Comparison of ENCODE assay signal across 7 cellular contexts in the genomic region with DNA sequence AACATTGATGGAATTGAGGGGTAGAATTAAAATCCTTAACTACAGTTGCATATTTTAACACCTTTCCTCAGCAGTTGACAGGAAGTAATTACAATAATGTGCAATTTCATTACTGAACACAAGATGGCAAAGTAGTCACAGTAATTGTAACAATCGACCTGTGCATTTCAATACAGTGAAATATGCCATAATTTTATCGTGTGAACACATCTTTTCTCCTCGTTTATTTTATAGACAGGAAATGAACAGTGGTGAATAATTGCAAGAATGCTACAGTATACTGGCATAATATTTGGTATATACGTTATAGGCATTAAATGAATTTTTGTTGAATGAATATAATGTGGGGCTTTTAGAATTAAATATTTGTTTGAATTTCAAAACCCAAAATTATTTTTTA. TPM values are rescaled to one million over a fixed set of nuclear protein-coding genes. Genes with fewer than 3 reads are reported as not detected.
A peak's percentile ranks its signal among the peaks of the same experiment; 100 is the strongest.
DNase-seq lines count a peak whose midpoint lies in the region; ATAC-seq, FAIRE-seq and TF ChIP-seq lines count a peak whose summit lies in the region.

No MANE protein-coding gene starts in this region.

- H3K27ac ChIP-seq in HepG2 (ENCODE audit: extremely low read length, insufficient read depth, low read length) = no peak overlapping the region

- no peaks in the 10 kb centered on the region for H3K27me3 ChIP-seq in HepG2 (ENCODE audit: control insufficient read depth in 1 of 2, insufficient read depth in 2 of 2, low read length in 2 of 2)

- no TSS peak for BruUV-seq in HepG2 (replicated peaks; lab: Mats Ljungman, UMichigan)

- peaks cover 4% of the 10 kb centered on the region; the same call in 1 of the 2 replicates for H4K20me1 ChIP-seq in HepG2 (ENCODE audit: insufficient read depth, low read length)

- 25% methylated on average over 4 of the region's 4 CpGs for WGBS in HepG2 (ENCODE audit: low lambda C conversion rate)

- TF ChIP-seq RAD21 in HepG2 (CRISPR knock-in tag; IDR thresholded peaks at IDR 0.05) = peak; percentile 64

- no peak overlapping the region for H2AFZ ChIP-seq in HepG2 (ENCODE audit: low read length)

- H3K36me3 ChIP-seq in HepG2 (replicated peaks in 1 of 2; ENCODE audit: control insufficient read depth in 1 of 2, insufficient read depth in 2 of 2, low read length in 2 of 2) = no peaks in the 10 kb centered on the region

- peak; percentile 45 for DNase-seq in GM20000 (ENCODE audit: low spot score)
- peak; percentile 41 for DNase-seq in NCI-H460 (ENCODE audit: extremely low read depth, low read depth)
- DNase-seq in T47D (ENCODE audit: low read depth in 1 of 2, low spot score in 1 of 2) = peak; percentile 26 to 59
- peak; percentile 27 for DNase-seq in HepG2 (ENCODE audit: low spot score)
- DNase-seq in cortex of kidney (lab: John Stamatoyannopoulos, UW) = no peak

- no peak overlapping the region for H3K4me3 ChIP-seq in HepG2 (replicated peaks in 1 of 3; ENCODE audit: insufficient read depth in 1 of 3, low read depth in 2 of 3, low read length in 3 of 3)

- no peaks in the 10 kb centered on the region for H3K9me3 ChIP-seq in HepG2 (ENCODE audit: low read length)

- intact Hi-C loops in HepG2 (cut with micrococcal nuclease; ENCODE audit: unreplicated experiment) = loop anchor here (1.0 to 10.0 kb wide), 5 partner anchors 170 to 1440 kb away; no protein-coding TSS in a partner anchor

- no peak overlapping the region for H3K4me2 ChIP-seq in HepG2 (ENCODE audit: low read depth, low read length)

- TF ChIP-seq CTCF in GM20000 (IDR thresholded peaks at IDR 0.05; ENCODE audit: extremely low read depth, missing control alignments) (peak; percentile 48), HepG2 (CRISPR knock-in tag; IDR thresholded peaks at IDR 0.05) (peak; percentile 82)

- peaks cover 1% of the 10 kb centered on the region for H3K79me2 ChIP-seq in HepG2 (ENCODE audit: insufficient read depth, low read length)

- in situ Hi-C loops in T47D (cut with HindIII; ENCODE audit: low pct_unique_long_range_greater_than_20kb, low sequenced_read_pairs) = no loop called here
- in situ Hi-C loops in HepG2 (cut with HindIII; ENCODE audit: extremely low pct_ligation_motif_present, low pct_unique_long_range_greater_than_20kb) = no loop called here

- H3K9ac ChIP-seq in HepG2 (ENCODE audit: insufficient read depth, low read depth, low read length) = no peak overlapping the region

- FAIRE-seq in G401.6 (lab: Jason Lieb, UNC) (peak; percentile 86), HepG2 (lab: Jason Lieb, UNC) (peak; percentile 83)

- TF ChIP-seq EP300 in HepG2 (IDR thresholded peaks at IDR 0.05; ENCODE audit: low read depth in 2 of 2, low read length in 2 of 2) (no peak), HepG2 (CRISPR knock-in tag; IDR thresholded peaks at IDR 0.05; ENCODE audit: borderline replicate concordance) (no peak)

- CTCF ChIA-PET in HepG2 (lab: Yijun Ruan, JAX; ENCODE audit: low intra/inter-chr PET ratio, low total read pairs) = interaction anchor here (1.3 to 2.9 kb wide), 4 partner anchors 336 to 1083 kb away, joined by 4 to 30 read pairs (median 8); a partner anchor contains a TSS

- POLR2A ChIA-PET in HepG2 (lab: Yijun Ruan, JAX) = no interaction called here

- H3K4me1 ChIP-seq in HepG2 (ENCODE audit: insufficient read depth, low read length) = peaks cover 4% of the 10 kb centered on the region

- TF ChIP-seq POLR2A in HepG2 (IDR thresholded peaks at IDR 0.05; ENCODE audit: insufficient read depth in 1 of 2, low read depth in 2 of 2, low read length in 2 of 2) = no peak

- ATAC-seq in HG03460 (IDR thresholded peaks at IDR 0.05; ENCODE audit: unreplicated experiment) (peak; percentile 86), HepG2 (peak; percentile 55; the same call in 2 of the 3 replicates)

TF ChIP-seq in HepG2, 621 proteins besides CTCF, POLR2A, EP300 and RAD21 (continues in another document):
- TF ChIP-seq, protein P1, sequence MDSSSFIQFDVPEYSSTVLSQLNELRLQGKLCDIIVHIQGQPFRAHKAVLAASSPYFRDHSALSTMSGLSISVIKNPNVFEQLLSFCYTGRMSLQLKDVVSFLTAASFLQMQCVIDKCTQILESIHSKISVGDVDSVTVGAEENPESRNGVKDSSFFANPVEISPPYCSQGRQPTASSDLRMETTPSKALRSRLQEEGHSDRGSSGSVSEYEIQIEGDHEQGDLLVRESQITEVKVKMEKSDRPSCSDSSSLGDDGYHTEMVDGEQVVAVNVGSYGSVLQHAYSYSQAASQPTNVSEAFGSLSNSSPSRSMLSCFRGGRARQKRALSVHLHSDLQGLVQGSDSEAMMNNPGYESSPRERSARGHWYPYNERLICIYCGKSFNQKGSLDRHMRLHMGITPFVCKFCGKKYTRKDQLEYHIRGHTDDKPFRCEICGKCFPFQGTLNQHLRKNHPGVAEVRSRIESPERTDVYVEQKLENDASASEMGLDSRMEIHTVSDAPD (CRISPR knock-in tag; IDR thresholded peaks at IDR 0.05) = no peak
- TF ChIP-seq ZNF350 (CRISPR knock-in tag; IDR thresholded peaks at IDR 0.05; ENCODE audit: borderline replicate concordance, low read depth) (no peak), ZNF589 (CRISPR knock-in tag; conservative IDR thresholded peaks at IDR 0.05) (no peak), MLLT10 (CRISPR knock-in tag; IDR thresholded peaks at IDR 0.05) (no peak), SOX5 (CRISPR knock-in tag; IDR thresholded peaks at IDR 0.05; ENCODE audit: borderline replicate concordance) (no peak), XBP1 (CRISPR knock-in tag; IDR thresholded peaks at IDR 0.05) (no peak), PHF21A (CRISPR knock-in tag; IDR thresholded peaks at IDR 0.05) (no peak), REXO4 (CRISPR knock-in tag; IDR thresholded peaks at IDR 0.05; ENCODE audit: borderline replicate concordance) (no peak), STAG1 (CRISPR knock-in tag; IDR thresholded peaks at IDR 0.05) (peak; percentile 94)

RNA-seq across cellular contexts. Expression of a gene that starts 25.0 kb away (rescaled TPM):
- total RNA-seq in NCI-H460 (2014; rRNA removed; shearing (Covaris generic)) = 19.3 and 23.9 TPM in 2 replicates
- polyA plus RNA-seq in NCI-H460 (2014; cell fraction: nucleus; rRNA removed) = 7.1 and 27.8 TPM in 2 replicates
- 26.1 and 37.7 TPM in 2 replicates for total RNA-seq in HepG2 (2016; rRNA removed; fragmentation: Illumina TruSeq; extraction: Trizol)
- total RNA-seq in HepG2 (2016; cell fraction: cytosol; rRNA removed; fragmentation: Illumina TruSeq; extraction: Trizol; ENCODE audit: low read depth) = 11.7 and 12.3 TPM in 2 replicates
- total RNA-seq in HepG2 (2016; cell fraction: insoluble cytoplasmic fraction; rRNA removed; fragmentation: Illumina TruSeq; extraction: Trizol) = 24.4 and 42.6 TPM in 2 replicates
- total RNA-seq in HepG2 (2016; cell fraction: membrane; rRNA removed; fragmentation: Illumina TruSeq; extraction: Trizol) = 39.7 and 40.4 TPM in 2 replicates
- 15.5 and 17.1 TPM in 2 replicates for total RNA-seq in HepG2 (2016; cell fraction: nucleus; rRNA removed; fragmentation: Illumina TruSeq; extraction: Trizol)
- polyA plus RNA-seq in HepG2 (2011; rRNA removed) = 2.8 and 5.3 TPM in 2 replicates
- polyA plus RNA-seq in HepG2 (2011; cell fraction: cytosol; rRNA removed) = 1.2 and 1.7 TPM in 2 replicates
- 0.66 and 0.99 TPM in 2 replicates for polyA plus RNA-seq in HepG2 (2011; cell fraction: nucleus; rRNA removed)
- polyA plus RNA-seq in HepG2 (2012) = 5.0 and 5.5 TPM in 2 replicates
- polyA plus RNA-seq in HepG2 (2016; cell fraction: cytosol; fragmentation: Illumina TruSeq; extraction: Trizol; ENCODE audit: low read depth) = 15.2 and 17.6 TPM in 2 replicates
- polyA plus RNA-seq in HepG2 (2016; cell fraction: insoluble cytoplasmic fraction; fragmentation: Illumina TruSeq; extraction: Trizol; ENCODE audit: low read depth) = 27.8 and 32.3 TPM in 2 replicates
- 24.9 and 25.9 TPM in 2 replicates for polyA plus RNA-seq in HepG2 (2016; cell fraction: membrane; fragmentation: Illumina TruSeq; extraction: Trizol; ENCODE audit: low read depth)
- polyA plus RNA-seq in HepG2 (2016; cell fraction: nucleus; fragmentation: Illumina TruSeq; extraction: Trizol; ENCODE audit: insufficient read depth, low read depth) = 9.3 and 11.2 TPM in 2 replicates
- 0.96 and 2.3 TPM in 2 replicates for polyA minus RNA-seq in HepG2 (2011; rRNA and poly(A)+ RNA removed; ENCODE audit: low replicate concordance)
- 1.2 and 3.7 TPM in 2 replicates for polyA minus RNA-seq in HepG2 (2011; cell fraction: cytosol; rRNA and poly(A)+ RNA removed)
- 8.0 and 11.4 TPM in 2 replicates for polyA minus RNA-seq in HepG2 (2011; cell fraction: nucleus; rRNA and poly(A)+ RNA removed)

RNA-seq across cellular contexts. Expression of a gene that starts 31.4 kb away (rescaled TPM):
- total RNA-seq in NCI-H460 (2014; rRNA removed; shearing (Covaris generic)) = not detected in 2 replicates
- not detected in 2 replicates for polyA plus RNA-seq in NCI-H460 (2014; cell fraction: nucleus; rRNA removed)
- not detected in 2 replicates for total RNA-seq in HepG2 (2016; rRNA removed; fragmentation: Illumina TruSeq; extraction: Trizol)
- not detected in 2 replicates for total RNA-seq in HepG2 (2016; cell fraction: cytosol; rRNA removed; fragmentation: Illumina TruSeq; extraction: Trizol; ENCODE audit: low read depth)
- total RNA-seq in HepG2 (2016; cell fraction: insoluble cytoplasmic fraction; rRNA removed; fragmentation: Illumina TruSeq; extraction: Trizol) = not detected in 2 replicates
- not detected in 2 replicates for total RNA-seq in HepG2 (2016; cell fraction: membrane; rRNA removed; fragmentation: Illumina TruSeq; extraction: Trizol)
- not detected in 2 replicates for total RNA-seq in HepG2 (2016; cell fraction: nucleus; rRNA removed; fragmentation: Illumina TruSeq; extraction: Trizol)
- polyA plus RNA-seq in HepG2 (2011; rRNA removed) = not detected in 2 replicates
- polyA plus RNA-seq in HepG2 (2011; cell fraction: cytosol; rRNA removed) = not detected in 2 replicates
- not detected in 2 replicates for polyA plus RNA-seq in HepG2 (2011; cell fraction: nucleus; rRNA removed)
- not detected in 2 replicates for polyA plus RNA-seq in HepG2 (2012)
- polyA plus RNA-seq in HepG2 (2016; cell fraction: cytosol; fragmentation: Illumina TruSeq; extraction: Trizol; ENCODE audit: low read depth) = not detected in 2 replicates
- not detected in 2 replicates for polyA plus RNA-seq in HepG2 (2016; cell fraction: insoluble cytoplasmic fraction; fragmentation: Illumina TruSeq; extraction: Trizol; ENCODE audit: low read depth)
- polyA plus RNA-seq in HepG2 (2016; cell fraction: membrane; fragmentation: Illumina TruSeq; extraction: Trizol; ENCODE audit: low read depth) = not detected in 2 replicates
- polyA plus RNA-seq in HepG2 (2016; cell fraction: nucleus; fragmentation: Illumina TruSeq; extraction: Trizol; ENCODE audit: insufficient read depth, low read depth) = not detected in 2 replicates
- polyA minus RNA-seq in HepG2 (2011; rRNA and poly(A)+ RNA removed; ENCODE audit: low replicate concordance) = not detected in 2 replicates
- polyA minus RNA-seq in HepG2 (2011; cell fraction: cytosol; rRNA and poly(A)+ RNA removed) = not detected in 2 replicates
- not detected in 2 replicates for polyA minus RNA-seq in HepG2 (2011; cell fraction: nucleus; rRNA and poly(A)+ RNA removed)
